16 cellular contexts compared by ENCODE assay signal in genomic region chr11:21769188-21769587, GRCh38.
DNase-seq lines count a peak whose midpoint lies in the region; ATAC-seq and TF ChIP-seq lines count a peak whose summit lies in the region.
"Had no signal": no experiment of that assay in that cellular context is flagged by ENCODE, and none has a peak within 500 bp of the region (broad histone marks: within the 10 kb centered on the region; RNA-seq: fewer than 3 reads in every experiment).

No MANE protein-coding gene starts in this region.

- H4K20me1 ChIP-seq in Karpas-422 (ENCODE audit: insufficient read depth, low read depth, low read length) = no peaks in the 10 kb centered on the region
- H4K20me1 ChIP-seq: BLaER1 had no signal

- 55 to 67% methylated on average over 3 of the region's 3 CpGs for WGBS in heart right ventricle, 2 donors

- H3K9me3 ChIP-seq in Karpas-422 (ENCODE audit: low read length) (no peaks in the 10 kb centered on the region), gastrocnemius medialis (no peaks in the 10 kb centered on the region), heart right ventricle (peaks cover 0 to 15% (median 0%) of the 10 kb centered on the region in 11 donors)
- H3K9me3 ChIP-seq: BLaER1 had no signal

- H3K4me2 ChIP-seq in Karpas-422 (ENCODE audit: low read depth, low read length, poor library complexity, severe bottlenecking) = peak overlapping the region; percentile 24
- H3K4me2 ChIP-seq: BLaER1 had no signal

- intact Hi-C loops in gastrocnemius medialis (cut with DNase I; ENCODE audit: low total_unique reads) (no loop called here), heart right ventricle (cut with DNase I) (no loop called here)

- H2AFZ ChIP-seq in Karpas-422 (ENCODE audit: low read length) = peak overlapping the region; percentile 78; the same call in 1 of the 2 replicates
- H2AFZ ChIP-seq: GM23248 had no signal

- H3K27ac ChIP-seq in Karpas-422 (ENCODE audit: low read length) (no peak overlapping the region), gastrocnemius medialis (peak overlapping the region; percentile 67 to 83 (median 70)), heart right ventricle (no peak overlapping the region)
- H3K27ac ChIP-seq: BLaER1, C4-2B, GM23248 had no signal

- no peaks in the 10 kb centered on the region for H3K79me2 ChIP-seq in Karpas-422 (ENCODE audit: low read length)

- no peaks in the 10 kb centered on the region for H3K36me3 ChIP-seq in Karpas-422 (ENCODE audit: insufficient read depth, low read length)
- H3K36me3 ChIP-seq in gastrocnemius medialis = no peaks in the 10 kb centered on the region
- no peaks in the 10 kb centered on the region for H3K36me3 ChIP-seq in heart right ventricle
- H3K36me3 ChIP-seq: BLaER1 had no signal

- TF ChIP-seq CTCF in gastrocnemius medialis (IDR thresholded peaks at IDR 0.05 in 4 of 5, conservative IDR thresholded peaks at IDR 0.05 in 1 of 5) (no peak), heart right ventricle (IDR thresholded peaks at IDR 0.05) (no peak)

- peak; percentile 37 to 61 for ATAC-seq in gastrocnemius medialis
- ATAC-seq in heart right ventricle = no peak
- no peak for ATAC-seq in GM19023 (IDR thresholded peaks at IDR 0.05; ENCODE audit: unreplicated experiment)
- ATAC-seq: CD8-positive, alpha-beta T cell; HCT116 had no signal

- no peaks in the 10 kb centered on the region for H3K27me3 ChIP-seq in Karpas-422 (ENCODE audit: low read length)
- no peaks in the 10 kb centered on the region for H3K27me3 ChIP-seq in gastrocnemius medialis
- no peaks in the 10 kb centered on the region for H3K27me3 ChIP-seq in heart right ventricle
- H3K27me3 ChIP-seq: BLaER1 had no signal

- H3K9me2 ChIP-seq in Karpas-422 (replicated peaks; ENCODE audit: insufficient read depth, low read length) = no peaks in the 10 kb centered on the region

- in situ Hi-C loops in SK-MEL-5 (cut with HindIII; ENCODE audit: low pct_unique_long_range_greater_than_20kb, low sequenced_read_pairs) (no loop called here), gastrocnemius medialis (cut with MboI; ENCODE audit: low sequenced_read_pairs in 4 of 4) (no loop called here)

- TF ChIP-seq POLR2A in gastrocnemius medialis (IDR thresholded peaks at IDR 0.05) = no peak

- DNase-seq in Karpas-422 (no peak), SK-MEL-5 (ENCODE audit: low read depth, low spot score) (peak; percentile 83), gastrocnemius medialis (no peak), SKM-1 (lab: John Stamatoyannopoulos, UW; ENCODE audit: unreplicated experiment) (no peak), heart right ventricle (no peak)
- DNase-seq: CD4-positive, CD25-positive, alpha-beta regulatory T cell; CD8-positive, alpha-beta T cell; DMS 273 treated with DMSO at 0.1 percent for 48 hours; DMS79; GF-D8; GM23248; H9 had no signal

- peaks cover 24% of the 10 kb centered on the region for H3K4me1 ChIP-seq in Karpas-422 (ENCODE audit: low read length)
- peaks cover 21 to 34% of the 10 kb centered on the region in 2 donors for H3K4me1 ChIP-seq in gastrocnemius medialis
- no peaks in the 10 kb centered on the region for H3K4me1 ChIP-seq in heart right ventricle
- H3K4me1 ChIP-seq: BLaER1 had no signal

- H3K9ac ChIP-seq in Karpas-422 (ENCODE audit: low read length) = no peak overlapping the region
- H3K9ac ChIP-seq: BLaER1, GM23248 had no signal

- H3K4me3 ChIP-seq in Karpas-422 (ENCODE audit: low read length) (no peak overlapping the region), gastrocnemius medialis (no peak overlapping the region), heart right ventricle (no peak overlapping the region)
- H3K4me3 ChIP-seq: BLaER1, GM23248 had no signal

Comparison
In these comparisons a context has a peak if more than half of its experiments do, and no peak if none do; other contexts are left out.
1. H3K27ac ChIP-seq: peak in gastrocnemius medialis (4 of 4); none in Karpas-422 (single experiment) and heart right ventricle (0 of 10).
2. ATAC-seq: peak in gastrocnemius medialis (2 of 2); none in heart right ventricle (0 of 8) and GM19023 (single experiment).